ENCODE assay signal across 38 cellular contexts in the genomic region with DNA sequence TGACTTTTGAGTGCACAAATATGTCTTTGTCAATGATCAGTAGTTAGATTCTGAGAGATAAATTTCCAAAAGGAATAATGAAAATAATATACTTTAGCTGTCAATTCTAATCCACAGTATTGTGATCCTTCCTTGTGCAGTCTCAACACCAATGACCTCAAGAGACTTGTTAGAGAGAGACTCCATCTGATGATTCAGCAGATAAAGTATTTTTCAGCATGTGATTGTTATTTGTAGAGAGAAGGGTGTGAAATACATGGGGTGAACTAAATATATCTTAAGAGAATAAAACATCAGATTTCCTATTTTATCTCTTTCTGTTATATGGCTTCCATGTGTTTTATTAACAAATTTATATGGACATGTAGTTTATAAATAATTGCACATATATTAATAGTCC.
"Had no signal": no experiment of that assay in that cellular context is flagged by ENCODE, and none has a peak within 500 bp of the region (broad histone marks: within the 10 kb centered on the region; RNA-seq: fewer than 3 reads in every experiment).

No MANE protein-coding gene starts in this region.

- DNase-seq: activated CD4-positive, alpha-beta memory T cell treated with anti-CD3 and anti-CD28 coated beads, Interleukin-2, amount 10 ng/mL, durations not matched to agents 7 days and 5 days; activated CD4-positive, alpha-beta T cell treated with anti-CD3 and anti-CD28 coated beads for 1 hour; activated CD4-positive, alpha-beta T cell treated with anti-CD3 and anti-CD28 coated beads for 48 hours; activated CD4-positive, CD25-positive, alpha-beta regulatory T cell; activated CD8-positive, alpha-beta memory T cell treated with anti-CD3 and anti-CD28 coated beads for 24 hours; activated CD8-positive, alpha-beta memory T cell treated with anti-CD3 and anti-CD28 coated beads, Interleukin-2, amount 10 ng/mL, durations not matched to agents 7 days and 5 days; activated CD8-positive, alpha-beta memory T cell treated with anti-CD3 and anti-CD28 coated beads, Interleukin-2, amount 50 U/mL, for 48 hours; activated effector memory CD4-positive, alpha-beta T cell treated with Interleukin-2 at 50 U/mL for 16 hours; activated naive CD4-positive, alpha-beta T cell treated with anti-CD3 and anti-CD28 coated beads, Interleukin-2, amount 10 ng/mL, durations not matched to agents 7 days and 5 days; activated naive CD8-positive, alpha-beta T cell treated with anti-CD3 and anti-CD28 coated beads for 36 hours; activated T-cell treated with anti-CD3 and anti-CD28 coated beads, Interleukin-2, amount 50 U/mL, for 48 hours; amniotic stem cell; aorta; brain microvascular endothelial cell; Kasumi-1; MM.1S; MV-4-11; NCI-H1092; NCI-H1436 treated with DMSO at 0.1 percent for 48 hours; NCI-H1694 treated with DMSO at 0.1 percent for 48 hours; NCI-H2029; NCI-H345; NCI-H510A; NCI-H526; NCI-H748 treated with DMSO at 0.1 percent for 48 hours; NK-92 treated with Interleukin-12 subunit alpha and Interleukin-12 subunit beta, amount 100 ng/mL, for 24 hours; PC-3; Peyer's patch; RPMI8226; SHP77 treated with DMSO at 0.1 percent for 48 hours; SK-N-SH; SW 1271; T-helper 1 cell; T-helper 2 cell; T-helper 9 cell had no signal

- H3K9me3 ChIP-seq: SJSA1 had no signal

- ATAC-seq: activated CD8-positive, alpha-beta memory T cell treated with anti-CD3 and anti-CD28 coated beads, Interleukin-2, amount 10 ng/mL, durations not matched to agents 7 days and 5 days; PC-3 had no signal

- H3K36me3 ChIP-seq: brain microvascular endothelial cell, cardiac muscle cell, Peyer's patch, SJSA1 had no signal

- H3K27ac ChIP-seq: brain microvascular endothelial cell, cardiac muscle cell, Peyer's patch, SJSA1, VCaP had no signal

- H3K4me2 ChIP-seq: SK-N-SH had no signal

- H3K4me3 ChIP-seq: cardiac muscle cell, Peyer's patch, SJSA1 had no signal

- H3K9ac ChIP-seq: SK-N-SH had no signal

- H3K4me1 ChIP-seq: Peyer's patch, SJSA1 had no signal

- H3K27me3 ChIP-seq: brain microvascular endothelial cell, cardiac muscle cell, Peyer's patch, SJSA1 had no signal
